Comparison of ENCODE assay signal across 10 cellular contexts in genomic region chr16:54431041-54431996, GRCh38.
DNase-seq lines count a peak whose midpoint lies in the region; TF ChIP-seq lines count a peak whose summit lies in the region.
"Had no signal": no experiment of that assay in that cellular context is flagged by ENCODE, and none has a peak within 500 bp of the region (broad histone marks: within the 10 kb centered on the region; RNA-seq: fewer than 3 reads in every experiment).

No MANE protein-coding gene starts in this region.

- intact Hi-C loops in PC-9 (cut with micrococcal nuclease; ENCODE audit: unreplicated experiment): loop anchor here (5.0 kb wide), 1 partner anchor 539 kb away; no protein-coding TSS in a partner anchor

- H3K4me3 ChIP-seq in PC-9 (peak overlapping the region; percentile 44; the same call in 1 of the 2 replicates), right atrium auricular region (no peak overlapping the region)
- H3K4me3 ChIP-seq: BLaER1 treated with 17β-estradiol and CSF1 and Interleukin-3, amounts not matched to agents 10 nM and 100 nM had no signal

- H3K27ac ChIP-seq in PC-9 (peak overlapping the region; percentile 91), epithelial cell of prostate (peak overlapping the region; percentile 14), right atrium auricular region (no peak overlapping the region)
- H3K27ac ChIP-seq: BLaER1 treated with 17β-estradiol and CSF1 and Interleukin-3, amounts not matched to agents 10 nM and 100 nM had no signal

- H3K9me3 ChIP-seq in PC-9 (ENCODE audit: insufficient read depth, low read depth): peaks cover 3% of the 10 kb centered on the region
- peaks cover 4 to 24% of the 10 kb centered on the region in 2 donors for H3K9me3 ChIP-seq in right atrium auricular region

- H2AFZ ChIP-seq in PC-9: peak overlapping the region; percentile 59

- CTCF ChIA-PET in PC-9 (lab: Charles Lee): no interaction called here

- no peaks in the 10 kb centered on the region for H3K9me3 Mint-ChIP-seq in progenitor cell of endocrine pancreas (ENCODE audit: low read depth)

- POLR2A ChIA-PET in PC-9 (lab: Charles Lee; ENCODE audit: unreplicated experiment): interaction anchor here (0.9 kb wide), 1 partner anchor 8 kb away, joined by 6 read pairs; no protein-coding TSS in a partner anchor

- no TSS peak for BruUV-seq in PC-9 (replicated peaks; lab: Mats Ljungman, UMichigan)

- peaks cover 28% of the 10 kb centered on the region for H3K4me1 Mint-ChIP-seq in progenitor cell of endocrine pancreas (ENCODE audit: low read depth)

- no peaks in the 10 kb centered on the region for H3K36me3 Mint-ChIP-seq in progenitor cell of endocrine pancreas (ENCODE audit: insufficient read depth)

- H3K36me3 ChIP-seq in PC-9 (ENCODE audit: low read depth) (no peaks in the 10 kb centered on the region), right atrium auricular region (no peaks in the 10 kb centered on the region)
- H3K36me3 ChIP-seq: BLaER1 treated with 17β-estradiol and CSF1 and Interleukin-3, amounts not matched to agents 10 nM and 100 nM had no signal

- no peak for TF ChIP-seq CTCF in PC-9 (conservative IDR thresholded peaks at IDR 0.05)
- TF ChIP-seq CTCF in progenitor cell of endocrine pancreas (IDR thresholded peaks at IDR 0.05; ENCODE audit: unreplicated experiment): no peak
- no peak for TF ChIP-seq CTCF in right atrium auricular region (IDR thresholded peaks at IDR 0.05)

- peaks cover 28% of the 10 kb centered on the region for H3K27me3 Mint-ChIP-seq in progenitor cell of endocrine pancreas

- H3K27ac Mint-ChIP-seq in progenitor cell of endocrine pancreas: peak overlapping the region; percentile 89

- peak overlapping the region; percentile 5 for H3K4me3 Mint-ChIP-seq in progenitor cell of endocrine pancreas (ENCODE audit: low read depth)
- H3K4me3 Mint-ChIP-seq: effector memory CD8-positive, alpha-beta T cell had no signal

- no peaks in the 10 kb centered on the region for H3K79me2 ChIP-seq in PC-9 (ENCODE audit: low read depth)

- H3K9me2 ChIP-seq in PC-9 (ENCODE audit: insufficient read depth): no peaks in the 10 kb centered on the region

- peaks cover 39% of the 10 kb centered on the region for H3F3A ChIP-seq in PC-9 (ENCODE audit: insufficient read depth, low read depth)

- peak overlapping the region; percentile 77 for H3K4me2 ChIP-seq in PC-9
- H3K4me2 ChIP-seq: BLaER1 treated with 17β-estradiol and CSF1 and Interleukin-3, amounts not matched to agents 10 nM and 100 nM had no signal

- peaks cover 47% of the 10 kb centered on the region for H3K4me1 ChIP-seq in PC-9 (replicated peaks; ENCODE audit: insufficient read depth)
- H3K4me1 ChIP-seq in right atrium auricular region: no peaks in the 10 kb centered on the region

- H4K20me1 ChIP-seq in PC-9 (ENCODE audit: insufficient read depth): no peaks in the 10 kb centered on the region
- H4K20me1 ChIP-seq: BLaER1 treated with 17β-estradiol and CSF1 and Interleukin-3, amounts not matched to agents 10 nM and 100 nM had no signal

- H3K27me3 ChIP-seq in PC-9 (ENCODE audit: insufficient read depth, low read depth) (no peaks in the 10 kb centered on the region), right atrium auricular region (no peaks in the 10 kb centered on the region)

- DNase-seq in EH (ENCODE audit: low read depth) (peak; percentile 80), PC-9 (peak in 1 of 2 experiments; percentile 79), epithelial cell of prostate (ENCODE audit: low read depth, low spot score) (no peak), progenitor cell of endocrine pancreas (ENCODE audit: low spot score, unreplicated experiment) (no peak), activated gamma-delta T cell (lab: John Stamatoyannopoulos, UW) (no peak), NCI-H2171 (lab: John Stamatoyannopoulos, UW) (no peak), LoVo (ENCODE audit: low spot score) (no peak), right atrium auricular region (ENCODE audit: low spot score) (no peak)
- DNase-seq: effector memory CD8-positive, alpha-beta T cell had no signal

Comparison
In these comparisons a context has a peak if more than half of its experiments do, and no peak if none do; other contexts are left out.
1. H3K27ac ChIP-seq: peak in PC-9 (single experiment) and epithelial cell of prostate (single experiment); none in right atrium auricular region (0 of 2).